26 cellular contexts compared by ENCODE assay signal in the genomic region with DNA sequence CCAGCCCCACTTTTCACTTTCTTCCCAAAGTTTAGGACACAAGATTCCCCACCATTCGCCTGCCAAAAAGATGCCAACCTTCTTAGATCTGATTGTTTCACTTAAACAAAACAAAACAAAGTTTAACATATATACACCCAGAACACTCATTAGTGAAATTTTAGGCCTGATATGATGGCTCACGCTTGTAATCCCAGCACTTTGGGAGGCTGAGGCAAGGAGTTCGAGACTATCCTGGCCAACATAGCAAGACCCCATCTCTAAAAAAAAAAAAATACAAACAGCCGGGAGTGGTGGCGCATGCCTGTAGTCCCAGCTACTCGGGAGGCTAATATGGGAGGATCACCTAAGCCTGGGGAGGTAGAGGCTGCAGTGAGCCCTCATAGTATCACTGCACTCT. TPM values are rescaled to one million over a fixed set of nuclear protein-coding genes. Genes with fewer than 3 reads are reported as not detected.
"Had no signal": no experiment of that assay in that cellular context is flagged by ENCODE, and none has a peak within 500 bp of the region (broad histone marks: within the 10 kb centered on the region; RNA-seq: fewer than 3 reads in every experiment).

No MANE protein-coding gene starts in this region.

- H3K9me3 ChIP-seq: body of pancreas, left ventricle myocardium inferior, sigmoid colon, tibial artery had no signal

- ATAC-seq: activated CD4-positive, alpha-beta T cell treated with anti-CD3 and anti-CD28 coated beads for 36 hours; activated naive CD8-positive, alpha-beta T cell treated with anti-CD3 and anti-CD28 coated beads, Interleukin-2, amount 50 U/mL, for 24 hours; activated T-cell treated with anti-CD3 and anti-CD28 coated beads, Interleukin-2, amount 50 U/mL, for 72 hours; body of pancreas had no signal

- FAIRE-seq: frontal cortex had no signal

- H3K4me3 ChIP-seq: body of pancreas, left ventricle myocardium inferior, sigmoid colon, smooth muscle cell, tibial artery had no signal

- H3K27me3 ChIP-seq: body of pancreas, sigmoid colon, tibial artery had no signal

- H3K4me3 Mint-ChIP-seq: activated B cell treated with CpG ODN at 0.5 μM for 24 hours; activated CD4-positive, alpha-beta T cell treated with anti-CD3 and anti-CD28 coated beads for 36 hours; activated naive CD4-positive, alpha-beta T cell treated with anti-CD3 and anti-CD28 coated beads, Interleukin-2, amount 10 ng/mL, durations not matched to agents 7 days and 5 days; activated naive CD8-positive, alpha-beta T cell treated with anti-CD3 and anti-CD28 coated beads, Interleukin-2, amount 50 U/mL, for 24 hours; activated T-cell treated with anti-CD3 and anti-CD28 coated beads, Interleukin-2, amount 50 U/mL, for 72 hours; dendritic cell treated with granulocyte-macrophage colony-stimulating factor and Interleukin-4, amounts not matched to agents 40 ng/mL and 50 ng/mL, for 4 days; mesothelial cell of epicardium had no signal

- H3K27me3 Mint-ChIP-seq: activated B cell treated with CpG ODN at 0.5 μM for 24 hours; activated CD4-positive, alpha-beta T cell treated with anti-CD3 and anti-CD28 coated beads for 36 hours; activated naive CD4-positive, alpha-beta T cell treated with anti-CD3 and anti-CD28 coated beads, Interleukin-2, amount 10 ng/mL, durations not matched to agents 7 days and 5 days; activated naive CD8-positive, alpha-beta T cell treated with anti-CD3 and anti-CD28 coated beads, Interleukin-2, amount 50 U/mL, for 24 hours; dendritic cell treated with granulocyte-macrophage colony-stimulating factor and Interleukin-4, amounts not matched to agents 40 ng/mL and 50 ng/mL, for 4 days had no signal

- H3K27ac ChIP-seq: body of pancreas, left ventricle myocardium inferior, tibial artery had no signal

- DNase-seq: activated B cell treated with CpG ODN at 0.5 μM for 24 hours; activated CD4-positive, alpha-beta T cell treated with anti-CD3 and anti-CD28 coated beads for 36 hours; activated CD4-positive, alpha-beta T cell treated with anti-CD3 and anti-CD28 coated beads, Interleukin-2, amount 50 U/mL, for 4 hours; activated CD8-positive, alpha-beta memory T cell treated with anti-CD3 and anti-CD28 coated beads for 24 hours; activated effector memory CD4-positive, alpha-beta T cell treated with Interleukin-2 at 50 U/mL for 16 hours; activated naive CD4-positive, alpha-beta T cell treated with anti-CD3 and anti-CD28 coated beads, Interleukin-2, amount 10 ng/mL, durations not matched to agents 7 days and 5 days; activated naive CD8-positive, alpha-beta T cell treated with anti-CD3 and anti-CD28 coated beads, Interleukin-2, amount 50 U/mL, for 24 hours; activated T-cell treated with anti-CD3 and anti-CD28 coated beads, Interleukin-2, amount 50 U/mL, for 72 hours; body of pancreas; effector CD4-positive, alpha-beta T cell; hippocampal formation; left ventricle myocardium inferior; sigmoid colon; stimulated activated CD4-positive, alpha-beta T cell treated with anti-CD3 and anti-CD28 coated beads, Interleukin-15, amount 100 ng/mL, for 24 hours; stimulated activated CD4-positive, alpha-beta T cell treated with anti-CD3 and anti-CD28 coated beads, Interleukin-4, amount 100 ng/mL, for 1 hour; stimulated activated naive CD4-positive, alpha-beta T cell treated with Interleukin-2 at 50 U/mL for 16 hours; T-helper 9 cell; tibial artery had no signal

- H3K27ac Mint-ChIP-seq: activated B cell treated with CpG ODN at 0.5 μM for 24 hours; activated CD4-positive, alpha-beta T cell treated with anti-CD3 and anti-CD28 coated beads for 36 hours; activated naive CD8-positive, alpha-beta T cell treated with anti-CD3 and anti-CD28 coated beads, Interleukin-2, amount 50 U/mL, for 24 hours; activated T-cell treated with anti-CD3 and anti-CD28 coated beads, Interleukin-2, amount 50 U/mL, for 72 hours; dendritic cell treated with granulocyte-macrophage colony-stimulating factor and Interleukin-4, amounts not matched to agents 40 ng/mL and 50 ng/mL, for 4 days had no signal

- H3K9me3 Mint-ChIP-seq: activated B cell treated with CpG ODN at 0.5 μM for 24 hours; activated naive CD4-positive, alpha-beta T cell treated with anti-CD3 and anti-CD28 coated beads, Interleukin-2, amount 10 ng/mL, durations not matched to agents 7 days and 5 days; activated naive CD8-positive, alpha-beta T cell treated with anti-CD3 and anti-CD28 coated beads, Interleukin-2, amount 50 U/mL, for 24 hours; activated T-cell treated with anti-CD3 and anti-CD28 coated beads, Interleukin-2, amount 50 U/mL, for 72 hours; dendritic cell treated with granulocyte-macrophage colony-stimulating factor and Interleukin-4, amounts not matched to agents 40 ng/mL and 50 ng/mL, for 4 days; mesothelial cell of epicardium had no signal

- H3K4me2 ChIP-seq: smooth muscle cell had no signal

RNA-seq across cellular contexts. Expression of gene GDF15, which starts 40.7 kb away (rescaled TPM):
- total RNA-seq: activated B cell treated with CpG ODN at 0.5 μM for 24 hours; activated CD4-positive, alpha-beta T cell treated with anti-CD3 and anti-CD28 coated beads for 36 hours; frontal cortex had no signal
- polyA plus RNA-seq: neural cell had no signal

RNA-seq across cellular contexts. Expression of gene LRRC25, which starts 52.1 kb away (rescaled TPM):
- total RNA-seq: activated CD4-positive, alpha-beta T cell treated with anti-CD3 and anti-CD28 coated beads for 36 hours; activated T-cell treated with anti-CD3 and anti-CD28 coated beads, Interleukin-2, amount 50 U/mL, for 72 hours; lung microvascular endothelial cell; mesothelial cell of epicardium; renal cortical epithelial cell; smooth muscle cell; T-helper 1 cell treated with Interleukin-12 subunit alpha and Interleukin-12 subunit beta and Interleukin-4 antibody, amounts not matched to agents 30 ng/mL and 1 ng/mL, for 36 hours had no signal
- polyA plus RNA-seq: neural cell had no signal
